Comparison of ENCODE assay signal across 18 cellular contexts in genomic region chr11:16942342-16942741, GRCh38.
"Had no signal": no experiment of that assay in that cellular context is flagged by ENCODE, and none has a peak within 500 bp of the region (broad histone marks: within the 10 kb centered on the region; RNA-seq: fewer than 3 reads in every experiment).

No MANE protein-coding gene starts in this region.

- H3K4me3 ChIP-seq: dorsolateral prefrontal cortex, hepatocyte, lower lobe of right lung, prostate gland, skin epidermis had no signal

- ATAC-seq: left lobe of liver, lower lobe of right lung, sciatic nerve had no signal

- H3K4me1 ChIP-seq: prostate gland had no signal

- H3K36me3 ChIP-seq: lower lobe of right lung, prostate gland had no signal

- H3K27me3 ChIP-seq: dorsolateral prefrontal cortex, hepatocyte had no signal

- H3K27ac ChIP-seq: dorsolateral prefrontal cortex, hepatocyte, lower lobe of right lung, parathyroid adenoma, prostate gland, skin epidermis had no signal

- H3K9ac ChIP-seq: parathyroid adenoma had no signal

- DNase-seq: cortex of kidney; dorsolateral prefrontal cortex; effector CD8-positive, alpha-beta T cell; foreskin melanocyte; head of caudate nucleus; lower lobe of right lung; midbrain; naive B cell; occipital lobe; stimulated activated CD4-positive, alpha-beta T cell treated with anti-CD3 and anti-CD28 coated beads, Interleukin-12 subunit alpha, Interleukin-12 subunit beta, amount 100 ng/mL, for 4 hours; stimulated activated CD4-positive, alpha-beta T cell treated with anti-CD3 and anti-CD28 coated beads, Interleukin-2, amount 100 ng/mL, for 48 hours; stimulated activated naive CD4-positive, alpha-beta T cell treated with Interleukin-2 at 50 U/mL for 16 hours had no signal

- H3K9me3 ChIP-seq: lower lobe of right lung, prostate gland had no signal
